In genomic region chr4:7215187-7215586, GRCh38 we compare ENCODE assay signal across 2 cellular contexts. TPM values are rescaled to one million over a fixed set of nuclear protein-coding genes. Genes with fewer than 3 reads are reported as not detected.
"Had no signal": no experiment of that assay in that cellular context is flagged by ENCODE, and none has a peak within 500 bp of the region (broad histone marks: within the 10 kb centered on the region; RNA-seq: fewer than 3 reads in every experiment).

No MANE protein-coding gene starts in this region.

RNA-seq across cellular contexts. Expression of gene SORCS2, which starts 22.8 kb away (rescaled TPM):
- total RNA-seq: naive thymus-derived CD8-positive, alpha-beta T cell; pulmonary artery endothelial cell had no signal
- polyA plus RNA-seq: naive thymus-derived CD8-positive, alpha-beta T cell had no signal
